ENCODE assay signal across 10 cellular contexts in genomic region chr12:51245476-51246253, GRCh38. TPM values are rescaled to one million over a fixed set of nuclear protein-coding genes. Genes with fewer than 3 reads are reported as not detected.
DNase-seq lines count a peak whose midpoint lies in the region; ATAC-seq, FAIRE-seq and TF ChIP-seq lines count a peak whose summit lies in the region.
"Had no signal": no experiment of that assay in that cellular context is flagged by ENCODE, and none has a peak within 500 bp of the region (broad histone marks: within the 10 kb centered on the region; RNA-seq: fewer than 3 reads in every experiment).

No MANE protein-coding gene starts in this region.

- peak; percentile 8 for ATAC-seq in stimulated activated memory B cell treated with anti-CD40 and anti-IgM and Interleukin-4, amounts not matched to agents 10 μg/mL and 1 μg/mL and 100 μg/mL, for 72 hours
- ATAC-seq in HG03159 (IDR thresholded peaks at IDR 0.05; ENCODE audit: unreplicated experiment) (no peak), omental fat pad (ENCODE audit: low FRiP score) (no peak)

- no peak for TF ChIP-seq CTCF in endothelial cell of umbilical vein (IDR thresholded peaks at IDR 0.05; ENCODE audit: extremely low read depth in 1 of 2, insufficient read depth in 1 of 2, low read depth in 1 of 2, low read length in 2 of 2)
- TF ChIP-seq CTCF in omental fat pad (IDR thresholded peaks at IDR 0.05) = no peak

- H3K27ac ChIP-seq in SK-N-MC = peak overlapping the region; percentile 96
- peak overlapping the region; percentile 10 for H3K27ac ChIP-seq in endothelial cell of umbilical vein (ENCODE audit: insufficient read depth, low read depth, low read length)

- no peaks in the 10 kb centered on the region for H3K9me3 Mint-ChIP-seq in activated CD4-positive, alpha-beta T cell treated with anti-CD3 and anti-CD28 coated beads, Interleukin-2, amount 10 ng/mL, durations not matched to agents 7 days and 5 days
- H3K9me3 Mint-ChIP-seq in stimulated activated memory B cell treated with anti-CD40 and anti-IgM and Interleukin-4, amounts not matched to agents 10 μg/mL and 1 μg/mL and 100 μg/mL, for 72 hours = no peaks in the 10 kb centered on the region

- H3K36me3 ChIP-seq in SK-N-MC (ENCODE audit: insufficient read depth, low read length) (peaks cover 31% of the 10 kb centered on the region), endothelial cell of umbilical vein (ENCODE audit: control insufficient read depth in 2 of 2, extremely low read depth in 1 of 2, insufficient read depth in 2 of 2, low read length in 2 of 2) (peaks cover 15 to 27% of the 10 kb centered on the region in 2 experiments)

- peaks cover 7% of the 10 kb centered on the region for H3K79me2 ChIP-seq in endothelial cell of umbilical vein (ENCODE audit: control insufficient read depth, insufficient read depth, low read length)

- intact Hi-C loops in endothelial cell of umbilical vein (cut with micrococcal nuclease) = loop anchor here (2.0 kb wide), 1 partner anchor 17 kb away; no protein-coding TSS in a partner anchor

- peaks cover 52% of the 10 kb centered on the region for H3K36me3 Mint-ChIP-seq in activated CD4-positive, alpha-beta T cell treated with anti-CD3 and anti-CD28 coated beads, Interleukin-2, amount 10 ng/mL, durations not matched to agents 7 days and 5 days (ENCODE audit: low read depth)
- H3K36me3 Mint-ChIP-seq in stimulated activated memory B cell treated with anti-CD40 and anti-IgM and Interleukin-4, amounts not matched to agents 10 μg/mL and 1 μg/mL and 100 μg/mL, for 72 hours = peaks cover 40% of the 10 kb centered on the region

- dilution Hi-C loops in endothelial cell of umbilical vein (cut with MboI; ENCODE audit: extremely low pct_ligation_motif_present, low sequenced_read_pairs) = no loop called here

- BruUV-seq in endothelial cell of umbilical vein (replicated peaks; lab: Mats Ljungman, UMichigan) = TSS peak; percentile 44

- peak overlapping the region; percentile 77 for H3K27ac Mint-ChIP-seq in activated CD4-positive, alpha-beta T cell treated with anti-CD3 and anti-CD28 coated beads, Interleukin-2, amount 10 ng/mL, durations not matched to agents 7 days and 5 days
- H3K27ac Mint-ChIP-seq in stimulated activated memory B cell treated with anti-CD40 and anti-IgM and Interleukin-4, amounts not matched to agents 10 μg/mL and 1 μg/mL and 100 μg/mL, for 72 hours = peak overlapping the region; percentile 71

- DNase-seq in activated CD4-positive, alpha-beta T cell treated with anti-CD3 and anti-CD28 coated beads, Interleukin-2, amount 10 ng/mL, durations not matched to agents 7 days and 5 days = no peak
- DNase-seq in activated CD4-positive, alpha-beta T cell treated with anti-CD3 and anti-CD28 coated beads, Interleukin-2, amount 50 U/mL, for 4 hours = no peak
- DNase-seq in SK-N-MC (ENCODE audit: low read depth, low spot score) (no peak), endothelial cell of umbilical vein (ENCODE audit: low read depth, low spot score) (no peak), NCI-H748 treated with DMSO at 0.1 percent for 48 hours (lab: John Stamatoyannopoulos, UW) (no peak), omental fat pad (ENCODE audit: low spot score) (no peak)
- DNase-seq: NCI-H187 treated with DMSO at 0.1 percent for 48 hours had no signal

- H3K9me3 ChIP-seq in SK-N-MC (ENCODE audit: low read depth, low read length) = no peaks in the 10 kb centered on the region
- no peaks in the 10 kb centered on the region for H3K9me3 ChIP-seq in endothelial cell of umbilical vein (replicated peaks; ENCODE audit: control insufficient read depth, insufficient read depth, low read length)

- no peak for FAIRE-seq in endothelial cell of umbilical vein (lab: Jason Lieb, UNC)
- FAIRE-seq: endometrium had no signal

- peaks cover 57% of the 10 kb centered on the region for H3K4me1 Mint-ChIP-seq in activated CD4-positive, alpha-beta T cell treated with anti-CD3 and anti-CD28 coated beads, Interleukin-2, amount 10 ng/mL, durations not matched to agents 7 days and 5 days
- peaks cover 50% of the 10 kb centered on the region for H3K4me1 Mint-ChIP-seq in stimulated activated memory B cell treated with anti-CD40 and anti-IgM and Interleukin-4, amounts not matched to agents 10 μg/mL and 1 μg/mL and 100 μg/mL, for 72 hours

- peak overlapping the region; percentile 47 for H3K4me2 ChIP-seq in endothelial cell of umbilical vein (ENCODE audit: insufficient read depth, low read length)

- H3K9ac ChIP-seq in SK-N-MC (ENCODE audit: insufficient read length) = no peak overlapping the region
- H3K9ac ChIP-seq in endothelial cell of umbilical vein (replicated peaks; ENCODE audit: extremely low read depth, insufficient read depth, low read length) = no peak overlapping the region

- POLR2A ChIA-PET in activated CD4-positive, alpha-beta T cell treated with anti-CD3 and anti-CD28 coated beads, Interleukin-2, amount 10 ng/mL, durations not matched to agents 7 days and 5 days (lab: Charles Lee) = interaction anchor here (0.6 kb wide), 1 partner anchor 468 kb away, joined by 3 read pairs; no protein-coding TSS in a partner anchor
- POLR2A ChIA-PET in endothelial cell of umbilical vein (lab: Charles Lee) = interaction anchor here (0.7 to 0.9 kb wide), 2 partner anchors 28 to 74 kb away, joined by 3 to 4 read pairs; partner anchors contain the start of gene POU6F1

- no peaks in the 10 kb centered on the region for H3K27me3 Mint-ChIP-seq in activated CD4-positive, alpha-beta T cell treated with anti-CD3 and anti-CD28 coated beads, Interleukin-2, amount 10 ng/mL, durations not matched to agents 7 days and 5 days
- H3K27me3 Mint-ChIP-seq in stimulated activated memory B cell treated with anti-CD40 and anti-IgM and Interleukin-4, amounts not matched to agents 10 μg/mL and 1 μg/mL and 100 μg/mL, for 72 hours = no peaks in the 10 kb centered on the region

- H4K20me1 ChIP-seq in endothelial cell of umbilical vein (replicated peaks; ENCODE audit: control insufficient read depth, extremely low read depth, insufficient read depth, low read length) = no peaks in the 10 kb centered on the region

- peak overlapping the region; percentile 1 for H3K4me3 Mint-ChIP-seq in activated CD4-positive, alpha-beta T cell treated with anti-CD3 and anti-CD28 coated beads, Interleukin-2, amount 10 ng/mL, durations not matched to agents 7 days and 5 days
- no peak overlapping the region for H3K4me3 Mint-ChIP-seq in stimulated activated memory B cell treated with anti-CD40 and anti-IgM and Interleukin-4, amounts not matched to agents 10 μg/mL and 1 μg/mL and 100 μg/mL, for 72 hours

- CTCF ChIA-PET in activated CD4-positive, alpha-beta T cell treated with anti-CD3 and anti-CD28 coated beads, Interleukin-2, amount 10 ng/mL, durations not matched to agents 7 days and 5 days (lab: Charles Lee) = interaction anchor here (0.5 to 1.5 kb wide), 4 partner anchors 15 to 132 kb away, joined by 3 to 6 read pairs (median 4); partner anchors contain the start of gene POU6F1
- CTCF ChIA-PET in endothelial cell of umbilical vein (lab: Charles Lee) = interaction anchor here (1.0 to 1.5 kb wide), 2 partner anchors 96 to 420 kb away, joined by 4 to 7 read pairs; no protein-coding TSS in a partner anchor

- no peaks in the 10 kb centered on the region for H3K27me3 ChIP-seq in endothelial cell of umbilical vein (ENCODE audit: control insufficient read depth in 2 of 2, insufficient read depth in 2 of 2, low read length in 2 of 2)

- no peak overlapping the region for H2AFZ ChIP-seq in endothelial cell of umbilical vein (ENCODE audit: low read depth, low read length)

- H3K4me1 ChIP-seq in endothelial cell of umbilical vein (ENCODE audit: control insufficient read depth, extremely low read depth, insufficient read depth, low read length) = peaks cover 22% of the 10 kb centered on the region

- H3K9me1 ChIP-seq in endothelial cell of umbilical vein (replicated peaks; ENCODE audit: control insufficient read depth, extremely low read depth, insufficient read depth, low read length) = no peaks in the 10 kb centered on the region

- H3K4me3 ChIP-seq in SK-N-MC = peak overlapping the region; percentile 58
- no peak overlapping the region for H3K4me3 ChIP-seq in endothelial cell of umbilical vein (replicated peaks in 1 of 3; ENCODE audit: insufficient read depth in 1 of 3, low read depth in 1 of 3, low read length in 3 of 3)

- no peak for TF ChIP-seq POLR2A in endothelial cell of umbilical vein (IDR thresholded peaks at IDR 0.05; ENCODE audit: low read depth, low read length)

RNA-seq across cellular contexts. Expression of gene DAZAP2, which starts 7.0 kb away (rescaled TPM):
- 100 to 1,000 TPM; 219 to 260 TPM for total RNA-seq in activated CD4-positive, alpha-beta T cell treated with anti-CD3 and anti-CD28 coated beads, Interleukin-2, amount 10 ng/mL, durations not matched to agents 7 days and 5 days
- 177 TPM in 2 replicates for total RNA-seq in endothelial cell of umbilical vein
- 497 and 614 TPM in 2 replicates for polyA plus RNA-seq in endothelial cell of umbilical vein
- 363 and 410 TPM in 2 replicates for polyA plus RNA-seq in endothelial cell of umbilical vein (2011; cell fraction: cytosol; rRNA removed)
- 196 and 220 TPM in 2 replicates for polyA plus RNA-seq in endothelial cell of umbilical vein (2011; cell fraction: nucleus; rRNA removed)
- polyA plus RNA-seq in endothelial cell of umbilical vein (2012) = 238 and 242 TPM in 2 replicates
- 443 and 505 TPM in 2 replicates for polyA minus RNA-seq in endothelial cell of umbilical vein
- 151 TPM for polyA minus RNA-seq in endothelial cell of umbilical vein (2011; cell fraction: cytosol; rRNA and poly(A)+ RNA removed)
- 81.2 and 97.2 TPM in 2 replicates for polyA minus RNA-seq in endothelial cell of umbilical vein (2011; cell fraction: nucleus; rRNA and poly(A)+ RNA removed)
- 100 to 1,000 TPM; 213 to 277 (median 235) TPM for total RNA-seq in omental fat pad

RNA-seq across cellular contexts. Expression of gene SMAGP, which starts 24.6 kb away (rescaled TPM):
- total RNA-seq in activated CD4-positive, alpha-beta T cell treated with anti-CD3 and anti-CD28 coated beads, Interleukin-2, amount 10 ng/mL, durations not matched to agents 7 days and 5 days = 1 to 10 TPM; 1.6 to 1.7 TPM
- 26.2 and 29.1 TPM in 2 replicates for total RNA-seq in endothelial cell of umbilical vein
- polyA plus RNA-seq in endothelial cell of umbilical vein = 17.3 and 21.4 TPM in 2 replicates
- 28.6 and 31.2 TPM in 2 replicates for polyA plus RNA-seq in endothelial cell of umbilical vein (2011; cell fraction: cytosol; rRNA removed)
- polyA plus RNA-seq in endothelial cell of umbilical vein (2011; cell fraction: nucleus; rRNA removed) = 14.3 and 15.7 TPM in 2 replicates
- polyA plus RNA-seq in endothelial cell of umbilical vein (2012) = 27.2 and 45.2 TPM in 2 replicates
- 13.6 and 14.7 TPM in 2 replicates for polyA minus RNA-seq in endothelial cell of umbilical vein
- 10.1 TPM for polyA minus RNA-seq in endothelial cell of umbilical vein (2011; cell fraction: cytosol; rRNA and poly(A)+ RNA removed)
- 5.5 and 8.9 TPM in 2 replicates for polyA minus RNA-seq in endothelial cell of umbilical vein (2011; cell fraction: nucleus; rRNA and poly(A)+ RNA removed)
- total RNA-seq in omental fat pad = 10 to 100 TPM in 2 of 4 donors, 1 to 10 TPM in 2; 3.8 to 12.0 (median 7.0) TPM

RNA-seq across cellular contexts. Expression of gene POU6F1, which starts 27.8 kb away (rescaled TPM):
- 1 to 10 TPM; 4.7 to 6.3 TPM for total RNA-seq in activated CD4-positive, alpha-beta T cell treated with anti-CD3 and anti-CD28 coated beads, Interleukin-2, amount 10 ng/mL, durations not matched to agents 7 days and 5 days
- 14.4 and 17.5 TPM in 2 replicates for total RNA-seq in endothelial cell of umbilical vein
- polyA plus RNA-seq in endothelial cell of umbilical vein = 5.4 and 6.4 TPM in 2 replicates
- 3.1 and 4.3 TPM in 2 replicates for polyA plus RNA-seq in endothelial cell of umbilical vein (2011; cell fraction: cytosol; rRNA removed)
- 13.3 and 18.1 TPM in 2 replicates for polyA plus RNA-seq in endothelial cell of umbilical vein (2011; cell fraction: nucleus; rRNA removed)
- 4.3 and 6.7 TPM in 2 replicates for polyA plus RNA-seq in endothelial cell of umbilical vein (2012)
- 4.0 and 5.6 TPM in 2 replicates for polyA minus RNA-seq in endothelial cell of umbilical vein
- 5.1 TPM for polyA minus RNA-seq in endothelial cell of umbilical vein (2011; cell fraction: cytosol; rRNA and poly(A)+ RNA removed)
- polyA minus RNA-seq in endothelial cell of umbilical vein (2011; cell fraction: nucleus; rRNA and poly(A)+ RNA removed) = 6.8 and 7.0 TPM in 2 replicates
- total RNA-seq in omental fat pad = 10 to 100 TPM in 2 of 4 donors, 1 to 10 TPM in 2; 5.8 to 14.8 (median 8.5) TPM
